ENCODE assay signal across 19 cellular contexts in genomic region chr14:103516426-103517171, GRCh38. TPM values are rescaled to one million over a fixed set of nuclear protein-coding genes. Genes with fewer than 3 reads are reported as not detected.
A peak's percentile ranks its signal among the peaks of the same experiment; 100 is the strongest.
DNase-seq lines count a peak whose midpoint lies in the region; ATAC-seq and TF ChIP-seq lines count a peak whose summit lies in the region.
"Had no signal": no experiment of that assay in that cellular context is flagged by ENCODE, and none has a peak within 500 bp of the region (broad histone marks: within the 10 kb centered on the region; RNA-seq: fewer than 3 reads in every experiment).

No MANE protein-coding gene starts in this region.

- H3K36me3 Mint-ChIP-seq in activated naive CD8-positive, alpha-beta T cell treated with anti-CD3 and anti-CD28 coated beads, Interleukin-2, amount 10 ng/mL, durations not matched to agents 7 days and 5 days = no peaks in the 10 kb centered on the region
- H3K36me3 Mint-ChIP-seq in activated naive CD8-positive, alpha-beta T cell treated with anti-CD3 and anti-CD28 coated beads for 36 hours = no peaks in the 10 kb centered on the region
- H3K36me3 Mint-ChIP-seq in T-helper 17 cell (ENCODE audit: low read depth) = no peaks in the 10 kb centered on the region

- peaks cover 20% of the 10 kb centered on the region for H4K20me1 ChIP-seq in hepatocyte (ENCODE audit: insufficient read depth, poor library complexity, severe bottlenecking)

- 85% methylated on average over 10 of the region's 10 CpGs for WGBS in hepatocyte (ENCODE audit: low lambda C conversion rate, missing lambda C conversion rate)

- H3K4me3 Mint-ChIP-seq in activated naive CD8-positive, alpha-beta T cell treated with anti-CD3 and anti-CD28 coated beads, Interleukin-2, amount 10 ng/mL, durations not matched to agents 7 days and 5 days = no peak overlapping the region
- no peak overlapping the region for H3K4me3 Mint-ChIP-seq in activated naive CD8-positive, alpha-beta T cell treated with anti-CD3 and anti-CD28 coated beads for 36 hours
- no peak overlapping the region for H3K4me3 Mint-ChIP-seq in T-helper 17 cell
- H3K4me3 Mint-ChIP-seq: activated T-cell treated with anti-CD3 and anti-CD28 coated beads, Interleukin-2, amount 50 U/mL, for 24 hours; CD8-positive, alpha-beta memory T cell had no signal

- H2AFZ ChIP-seq in hepatocyte = no peak overlapping the region

- peak; percentile 11 for DNase-seq in activated naive CD8-positive, alpha-beta T cell treated with anti-CD3 and anti-CD28 coated beads, Interleukin-2, amount 10 ng/mL, durations not matched to agents 7 days and 5 days
- no peak for DNase-seq in activated naive CD8-positive, alpha-beta T cell treated with anti-CD3 and anti-CD28 coated beads for 36 hours
- DNase-seq in T-helper 17 cell (no peak), hepatocyte (ENCODE audit: low spot score) (peak; percentile 13), cortex of kidney (lab: John Stamatoyannopoulos, UW) (no peak)
- DNase-seq: activated T-cell treated with anti-CD3 and anti-CD28 coated beads, Interleukin-2, amount 50 U/mL, for 24 hours; kidney glomerular epithelial cell; NCI-H1694; NCI-H524 treated with DMSO at 0.1 percent for 48 hours; stimulated activated CD4-positive, alpha-beta T cell treated with anti-CD3 and anti-CD28 coated beads, Interleukin-15, amount 100 ng/mL, for 24 hours had no signal

- H3K27ac ChIP-seq in hepatocyte (peak overlapping the region; percentile 1), temporal lobe (ENCODE audit: low read depth, low read length) (peak overlapping the region; percentile 87)
- H3K27ac ChIP-seq: HL-60 had no signal

- no peaks in the 10 kb centered on the region for H3K27me3 ChIP-seq in hepatocyte

- no peaks in the 10 kb centered on the region for H3K9me2 ChIP-seq in hepatocyte (replicated peaks; ENCODE audit: insufficient read depth)

- no peak overlapping the region for H3K27ac Mint-ChIP-seq in activated naive CD8-positive, alpha-beta T cell treated with anti-CD3 and anti-CD28 coated beads, Interleukin-2, amount 10 ng/mL, durations not matched to agents 7 days and 5 days
- no peak overlapping the region for H3K27ac Mint-ChIP-seq in activated naive CD8-positive, alpha-beta T cell treated with anti-CD3 and anti-CD28 coated beads for 36 hours
- H3K27ac Mint-ChIP-seq in T-helper 17 cell = peak overlapping the region; percentile 32
- H3K27ac Mint-ChIP-seq: activated T-cell treated with anti-CD3 and anti-CD28 coated beads, Interleukin-2, amount 50 U/mL, for 24 hours; CD8-positive, alpha-beta memory T cell had no signal

- no peak for TF ChIP-seq CTCF in hepatocyte (IDR thresholded peaks at IDR 0.05; ENCODE audit: poor library complexity)

- no peaks in the 10 kb centered on the region for H3K36me3 ChIP-seq in hepatocyte (replicated peaks; ENCODE audit: insufficient read depth, low read depth)

- H3K9me3 Mint-ChIP-seq in activated naive CD8-positive, alpha-beta T cell treated with anti-CD3 and anti-CD28 coated beads, Interleukin-2, amount 10 ng/mL, durations not matched to agents 7 days and 5 days = no peaks in the 10 kb centered on the region
- no peaks in the 10 kb centered on the region for H3K9me3 Mint-ChIP-seq in activated naive CD8-positive, alpha-beta T cell treated with anti-CD3 and anti-CD28 coated beads for 36 hours
- H3K9me3 Mint-ChIP-seq: activated T-cell treated with anti-CD3 and anti-CD28 coated beads, Interleukin-2, amount 50 U/mL, for 24 hours; CD8-positive, alpha-beta memory T cell had no signal

- no peak overlapping the region for H3K4me3 ChIP-seq in hepatocyte
- H3K4me3 ChIP-seq: coronary artery, heart left ventricle had no signal

- H3K79me2 ChIP-seq in hepatocyte = peaks cover 12% of the 10 kb centered on the region

- H3K9me3 ChIP-seq in T-helper 17 cell (ENCODE audit: control insufficient read depth, low read length, poor library complexity, severe bottlenecking) (no peaks in the 10 kb centered on the region), hepatocyte (ENCODE audit: low read depth) (no peaks in the 10 kb centered on the region)
- H3K9me3 ChIP-seq: heart left ventricle had no signal

- no peaks in the 10 kb centered on the region for H3K27me3 Mint-ChIP-seq in activated naive CD8-positive, alpha-beta T cell treated with anti-CD3 and anti-CD28 coated beads, Interleukin-2, amount 10 ng/mL, durations not matched to agents 7 days and 5 days
- no peaks in the 10 kb centered on the region for H3K27me3 Mint-ChIP-seq in activated naive CD8-positive, alpha-beta T cell treated with anti-CD3 and anti-CD28 coated beads for 36 hours
- H3K27me3 Mint-ChIP-seq in T-helper 17 cell = no peaks in the 10 kb centered on the region
- H3K27me3 Mint-ChIP-seq: progenitor cell of endocrine pancreas had no signal

- no peak for ATAC-seq in activated naive CD8-positive, alpha-beta T cell treated with anti-CD3 and anti-CD28 coated beads, Interleukin-2, amount 10 ng/mL, durations not matched to agents 7 days and 5 days (ENCODE audit: low read depth)
- ATAC-seq in T-helper 17 cell = no peak
- no peak for ATAC-seq in GM18520 (IDR thresholded peaks at IDR 0.05; ENCODE audit: unreplicated experiment)
- no peak for ATAC-seq in GM19328 (IDR thresholded peaks at IDR 0.05; ENCODE audit: unreplicated experiment)
- ATAC-seq: esophagus mucosa, heart left ventricle had no signal

- peaks cover 25% of the 10 kb centered on the region for H3K4me1 ChIP-seq in hepatocyte (ENCODE audit: insufficient read depth)

- peaks cover 8% of the 10 kb centered on the region for H3K4me1 Mint-ChIP-seq in activated naive CD8-positive, alpha-beta T cell treated with anti-CD3 and anti-CD28 coated beads, Interleukin-2, amount 10 ng/mL, durations not matched to agents 7 days and 5 days
- H3K4me1 Mint-ChIP-seq in activated naive CD8-positive, alpha-beta T cell treated with anti-CD3 and anti-CD28 coated beads for 36 hours = peaks cover 11% of the 10 kb centered on the region
- peaks cover 14% of the 10 kb centered on the region for H3K4me1 Mint-ChIP-seq in T-helper 17 cell

- POLR2A ChIA-PET in activated naive CD8-positive, alpha-beta T cell treated with anti-CD3 and anti-CD28 coated beads, Interleukin-2, amount 10 ng/mL, durations not matched to agents 7 days and 5 days (lab: Charles Lee) = no interaction called here

- H3K4me2 ChIP-seq in hepatocyte = no peak overlapping the region

RNA-seq across cellular contexts. Expression of gene CKB, which starts 6.0 kb away (rescaled TPM):
- total RNA-seq in activated naive CD8-positive, alpha-beta T cell treated with anti-CD3 and anti-CD28 coated beads, Interleukin-2, amount 10 ng/mL, durations not matched to agents 7 days and 5 days = 1 to 10 TPM; 4.3 to 4.4 TPM
- 1 to 10 TPM; 3.1 to 3.3 TPM for total RNA-seq in activated naive CD8-positive, alpha-beta T cell treated with anti-CD3 and anti-CD28 coated beads for 36 hours
- total RNA-seq in T-helper 17 cell (1 to 10 TPM; 7.0 to 8.0 TPM), hepatocyte (523 and 682 TPM in 2 replicates), temporal lobe (249 TPM)
- polyA plus RNA-seq in hepatocyte = 2,788 and 2,829 TPM in 2 replicates

RNA-seq across cellular contexts. Expression of gene TRMT61A, which starts 12.4 kb away (rescaled TPM):
- 1 to 10 TPM; 7.8 to 9.2 TPM for total RNA-seq in activated naive CD8-positive, alpha-beta T cell treated with anti-CD3 and anti-CD28 coated beads, Interleukin-2, amount 10 ng/mL, durations not matched to agents 7 days and 5 days
- 10 to 100 TPM; 20.6 to 22.1 TPM for total RNA-seq in activated naive CD8-positive, alpha-beta T cell treated with anti-CD3 and anti-CD28 coated beads for 36 hours
- total RNA-seq in T-helper 17 cell = 1 to 10 TPM; 8.2 to 8.3 TPM
- 8.2 and 8.9 TPM in 2 replicates for total RNA-seq in hepatocyte
- polyA plus RNA-seq in hepatocyte = 13.2 and 15.0 TPM in 2 replicates
- 4.7 TPM for total RNA-seq in temporal lobe

RNA-seq across cellular contexts. Expression of gene BAG5, which starts 45.9 kb away (rescaled TPM):
- total RNA-seq in activated naive CD8-positive, alpha-beta T cell treated with anti-CD3 and anti-CD28 coated beads, Interleukin-2, amount 10 ng/mL, durations not matched to agents 7 days and 5 days = 10 to 100 TPM; 31.7 to 32.3 TPM
- 10 to 100 TPM; 36.3 to 38.9 TPM for total RNA-seq in activated naive CD8-positive, alpha-beta T cell treated with anti-CD3 and anti-CD28 coated beads for 36 hours
- 10 to 100 TPM; 28.5 to 32.9 TPM for total RNA-seq in T-helper 17 cell
- total RNA-seq in hepatocyte = 25.8 and 27.4 TPM in 2 replicates
- 11.7 and 13.9 TPM in 2 replicates for polyA plus RNA-seq in hepatocyte
- 32.2 TPM for total RNA-seq in temporal lobe

RNA-seq across cellular contexts. Expression of gene COA8, which starts 46.2 kb away (rescaled TPM):
- 10 to 100 TPM; 26.7 to 29.5 TPM for total RNA-seq in activated naive CD8-positive, alpha-beta T cell treated with anti-CD3 and anti-CD28 coated beads, Interleukin-2, amount 10 ng/mL, durations not matched to agents 7 days and 5 days
- total RNA-seq in activated naive CD8-positive, alpha-beta T cell treated with anti-CD3 and anti-CD28 coated beads for 36 hours = 10 to 100 TPM; 42.9 to 44.2 TPM
- total RNA-seq in T-helper 17 cell (10 to 100 TPM; 18.3 to 19.4 TPM), hepatocyte (58.7 and 59.1 TPM in 2 replicates), temporal lobe (26.8 TPM)
- 68.2 and 71.5 TPM in 2 replicates for polyA plus RNA-seq in hepatocyte

Comparison
In these comparisons a context has a peak if more than half of its experiments do, and no peak if none do; other contexts are left out.
1. DNase-seq: peak in activated naive CD8-positive, alpha-beta T cell treated with anti-CD3 and anti-CD28 coated beads, Interleukin-2, amount 10 ng/mL, durations not matched to agents 7 days and 5 days (single experiment) and hepatocyte (single experiment); none in activated naive CD8-positive, alpha-beta T cell treated with anti-CD3 and anti-CD28 coated beads for 36 hours (single experiment), T-helper 17 cell (0 of 3) and cortex of kidney (single experiment).
2. RNA of gene CKB, which starts 6.0 kb away (total RNA-seq): 523 to 682 TPM in hepatocyte and 249 TPM in temporal lobe (single experiment); 7.0 to 8.0 TPM in T-helper 17 cell, 4.3 to 4.4 TPM in activated naive CD8-positive, alpha-beta T cell treated with anti-CD3 and anti-CD28 coated beads, Interleukin-2, amount 10 ng/mL, durations not matched to agents 7 days and 5 days and 3.1 to 3.3 TPM in activated naive CD8-positive, alpha-beta T cell treated with anti-CD3 and anti-CD28 coated beads for 36 hours; every median in the first group is over 10 times any median in the second.